In genomic region chr6:168279403-168279935, GRCh38 we compare ENCODE assay signal across 18 cellular contexts. TPM values are rescaled to one million over a fixed set of nuclear protein-coding genes. Genes with fewer than 3 reads are reported as not detected.
DNase-seq lines count a peak whose midpoint lies in the region; TF ChIP-seq lines count a peak whose summit lies in the region.
"Had no signal": no experiment of that assay in that cellular context is flagged by ENCODE, and none has a peak within 500 bp of the region (broad histone marks: within the 10 kb centered on the region; RNA-seq: fewer than 3 reads in every experiment).

No MANE protein-coding gene starts in this region.

- H3K4me1 Mint-ChIP-seq in neural progenitor cell, result peaks cover 26% of the 10 kb centered on the region
- H3K4me1 Mint-ChIP-seq: CD14-positive monocyte; CD4-positive, alpha-beta memory T cell had no signal

- no peaks in the 10 kb centered on the region for H3K36me3 ChIP-seq in BLaER1 treated with 17β-estradiol and CSF1 and Interleukin-3, amounts not matched to agents 10 nM and 100 nM
- no peaks in the 10 kb centered on the region for H3K36me3 ChIP-seq in neural progenitor cell
- no peaks in the 10 kb centered on the region for H3K36me3 ChIP-seq in spleen
- H3K36me3 ChIP-seq: BE2C had no signal

- peaks cover 11% of the 10 kb centered on the region for H3K27me3 Mint-ChIP-seq in neural progenitor cell (ENCODE audit: insufficient read depth, low read depth)

- TF ChIP-seq POLR2A in spleen (IDR thresholded peaks at IDR 0.05), result no peak

- no peak overlapping the region for H3K4me3 ChIP-seq in BLaER1 treated with 17β-estradiol and CSF1 and Interleukin-3, amounts not matched to agents 10 nM and 100 nM
- H3K4me3 ChIP-seq in neural progenitor cell (no peak overlapping the region), spleen (no peak overlapping the region)
- H3K4me3 ChIP-seq: GM23338 had no signal

- no peak for TF ChIP-seq CTCF in neural progenitor cell (IDR thresholded peaks at IDR 0.05)
- no peak for TF ChIP-seq CTCF in spleen (IDR thresholded peaks at IDR 0.05 in 8 of 11, conservative IDR thresholded peaks at IDR 0.05 in 3 of 11)

- peaks cover 25 to 62% (median 60%) of the 10 kb centered on the region in 10 experiments for H3K4me1 ChIP-seq in BLaER1 treated with 17β-estradiol and CSF1 and Interleukin-3, amounts not matched to agents 10 nM and 100 nM
- H3K4me1 ChIP-seq in neural progenitor cell (peaks cover 7% of the 10 kb centered on the region), spleen (no peaks in the 10 kb centered on the region)

- peak overlapping the region; percentile 46 for H3K27ac Mint-ChIP-seq in neural progenitor cell
- H3K27ac Mint-ChIP-seq: CD14-positive monocyte; CD4-positive, alpha-beta memory T cell; GM23338 had no signal

- H3K9me3 ChIP-seq in BLaER1 treated with 17β-estradiol and CSF1 and Interleukin-3, amounts not matched to agents 10 nM and 100 nM (replicated peaks in 1 of 11), result no peaks in the 10 kb centered on the region
- H3K9me3 ChIP-seq in neural progenitor cell (ENCODE audit: low read depth) (no peaks in the 10 kb centered on the region), spleen (no peaks in the 10 kb centered on the region)
- H3K9me3 ChIP-seq: BE2C had no signal

- H3K27me3 ChIP-seq in BLaER1 treated with 17β-estradiol and CSF1 and Interleukin-3, amounts not matched to agents 10 nM and 100 nM, result peaks cover 0 to 55% (median 0%) of the 10 kb centered on the region in 11 experiments; a peak in 5 of 22 replicates
- H3K27me3 ChIP-seq in neural progenitor cell, result no peaks in the 10 kb centered on the region
- H3K27me3 ChIP-seq in spleen (replicated peaks in 1 of 7), result peaks cover 0 to 59% (median 8%) of the 10 kb centered on the region in 7 donors
- H3K27me3 ChIP-seq: BE2C had no signal

- no peaks in the 10 kb centered on the region for H3K36me3 Mint-ChIP-seq in neural progenitor cell
- H3K36me3 Mint-ChIP-seq: CD14-positive monocyte; CD4-positive, alpha-beta memory T cell had no signal

- WGBS in spleen, 5 donors, result 75 to 80% (median 79%) methylated on average over 11 to 21 of the region's 21 CpGs

- no peak for DNase-seq in caudate nucleus (lab: John Stamatoyannopoulos, UW)
- DNase-seq in neural progenitor cell (ENCODE audit: low spot score), result no peak
- peak; percentile 72 for DNase-seq in spleen
- DNase-seq in stimulated activated CD4-positive, alpha-beta T cell treated with anti-CD3 and anti-CD28 coated beads, Interleukin-2, amount 100 ng/mL, for 48 hours, result no peak
- no peak for DNase-seq in activated naive CD4-positive, alpha-beta T cell treated with Interleukin-2 at 50 U/mL for 16 hours
- no peak for DNase-seq in NCI-H2196 treated with DMSO at 0.1 percent for 48 hours (lab: John Stamatoyannopoulos, UW; ENCODE audit: unreplicated experiment)
- DNase-seq: ACHN; BE2C; CD4-positive, alpha-beta memory T cell; DMS153; DMS79; GF-D8; H7 had no signal

- no peak overlapping the region for H3K27ac ChIP-seq in BLaER1 treated with 17β-estradiol and CSF1 and Interleukin-3, amounts not matched to agents 10 nM and 100 nM
- H3K27ac ChIP-seq in caudate nucleus (ENCODE audit: low read depth, low read length) (peak overlapping the region; percentile 58), neural progenitor cell (no peak overlapping the region), spleen (no peak overlapping the region)

- peaks cover 0 to 10% (median 0%) of the 10 kb centered on the region in 11 experiments; a peak in 3 of 22 replicates for H4K20me1 ChIP-seq in BLaER1 treated with 17β-estradiol and CSF1 and Interleukin-3, amounts not matched to agents 10 nM and 100 nM
- H4K20me1 ChIP-seq in neural progenitor cell (ENCODE audit: low read depth), result no peaks in the 10 kb centered on the region

- no peak overlapping the region for H3K4me3 Mint-ChIP-seq in neural progenitor cell
- H3K4me3 Mint-ChIP-seq: CD4-positive, alpha-beta memory T cell; GM23338 had no signal

- H3K79me2 ChIP-seq in neural progenitor cell (ENCODE audit: low read depth), result no peaks in the 10 kb centered on the region

- H2AFZ ChIP-seq in neural progenitor cell (replicated peaks), result no peak overlapping the region
- H2AFZ ChIP-seq: GM23338 had no signal

- intact Hi-C loops in spleen (cut with DNase I; ENCODE audit: low total_unique reads), result no loop called here

- no peaks in the 10 kb centered on the region for H3F3A ChIP-seq in neural progenitor cell (ENCODE audit: low read depth)

- H3K9ac ChIP-seq in BLaER1 treated with 17β-estradiol and CSF1 and Interleukin-3, amounts not matched to agents 10 nM and 100 nM, result no peak overlapping the region
- H3K9ac ChIP-seq in neural progenitor cell, result no peak overlapping the region

- H3K9me3 Mint-ChIP-seq in neural progenitor cell, result no peaks in the 10 kb centered on the region
- H3K9me3 Mint-ChIP-seq: GM23338 had no signal

- peak overlapping the region; percentile 44 to 84 (median 74) for H3K4me2 ChIP-seq in BLaER1 treated with 17β-estradiol and CSF1 and Interleukin-3, amounts not matched to agents 10 nM and 100 nM
- H3K4me2 ChIP-seq in neural progenitor cell, result no peak overlapping the region
- H3K4me2 ChIP-seq: GM23338 had no signal

RNA-seq across cellular contexts. Expression of gene DACT2, which starts 40.1 kb away (rescaled TPM):
- total RNA-seq in neural progenitor cell (ENCODE audit: low replicate concordance) (0.36 and 5.5 TPM in 2 replicates), spleen (not detected)
- under 1 TPM in 2 of 3 donors, not detected in 1; 0.04 to 0.09 TPM for polyA plus RNA-seq in spleen
- total RNA-seq: A172; CD4-positive, alpha-beta memory T cell; HT-29 had no signal
- polyA plus RNA-seq: CD14-positive monocyte; CD4-positive, alpha-beta memory T cell had no signal
